Comparison of ENCODE assay signal across 17 cellular contexts in the genomic region with DNA sequence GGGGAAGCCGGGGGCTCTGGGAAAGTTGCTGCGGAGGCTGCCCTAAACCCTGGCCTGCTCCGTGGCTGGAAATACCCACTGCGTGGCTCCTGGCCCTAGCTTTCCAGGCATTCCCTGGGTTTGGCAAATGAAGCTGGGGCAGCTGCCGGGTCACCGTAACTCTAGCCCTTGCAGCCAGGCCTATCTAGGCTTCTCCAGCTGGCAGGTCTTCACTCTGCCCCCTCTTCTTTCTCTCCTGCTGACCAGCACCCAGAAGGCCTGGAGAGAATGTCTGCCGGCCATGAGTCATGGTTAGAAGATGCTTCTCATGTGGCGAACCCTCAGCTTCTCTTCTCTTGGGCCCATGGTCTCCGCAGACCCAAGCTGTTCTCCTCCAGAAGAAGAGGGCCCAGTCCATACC. TPM values are rescaled to one million over a fixed set of nuclear protein-coding genes. Genes with fewer than 3 reads are reported as not detected.
DNase-seq lines count a peak whose midpoint lies in the region; ATAC-seq, FAIRE-seq and TF ChIP-seq lines count a peak whose summit lies in the region.
"Had no signal": no experiment of that assay in that cellular context is flagged by ENCODE, and none has a peak within 500 bp of the region (broad histone marks: within the 10 kb centered on the region; RNA-seq: fewer than 3 reads in every experiment).

No MANE protein-coding gene starts in this region.

- no peak overlapping the region for H3K9ac ChIP-seq in BLaER1 treated with 17β-estradiol and CSF1 and Interleukin-3, amounts not matched to agents 10 nM and 100 nM
- H3K9ac ChIP-seq in IMR-90 (ENCODE audit: low read depth, low read length) (no peak overlapping the region), skeletal muscle tissue (ENCODE audit: low read depth in 1 of 3, low read length in 3 of 3) (peak overlapping the region in 2 of 3 donors; percentile 33 to 50)

- H3K4me2 ChIP-seq in BLaER1 treated with 17β-estradiol and CSF1 and Interleukin-3, amounts not matched to agents 10 nM and 100 nM: peak overlapping the region in 9 of 11 experiments; percentile 17 to 62 (median 44); a peak in 11 of 22 replicates
- H3K4me2 ChIP-seq in IMR-90 (ENCODE audit: low read depth, low read length) (no peak overlapping the region), osteoblast (ENCODE audit: insufficient read depth, low read length) (no peak overlapping the region)

- H3K9me1 ChIP-seq in IMR-90 (ENCODE audit: insufficient read depth, low read length): no peaks in the 10 kb centered on the region

- intact Hi-C loops in IMR-90 (cut with micrococcal nuclease): no loop called here

- H3K27ac ChIP-seq in BLaER1 treated with 17β-estradiol and CSF1 and Interleukin-3, amounts not matched to agents 10 nM and 100 nM: no peak overlapping the region
- H3K27ac ChIP-seq in IMR-90 (ENCODE audit: insufficient read depth, low read length): no peak overlapping the region
- H3K27ac ChIP-seq in osteoblast (ENCODE audit: low read depth, low read length): no peak overlapping the region
- H3K27ac ChIP-seq in skeletal muscle tissue (ENCODE audit: low read depth, low read length): peak overlapping the region; percentile 12
- no peak overlapping the region for H3K27ac ChIP-seq in small intestine (ENCODE audit: low read depth in 1 of 2, low read length in 1 of 2)

- no peak overlapping the region for H4K5ac ChIP-seq in IMR-90 (ENCODE audit: low read depth, low read length)

- no peak overlapping the region for H3K56ac ChIP-seq in IMR-90 (ENCODE audit: extremely low read depth, insufficient read depth, low read length)

- no peaks in the 10 kb centered on the region for H3K79me1 ChIP-seq in IMR-90 (ENCODE audit: low read depth in 1 of 2, low read length in 2 of 2)

- dilution Hi-C loops in IMR-90 (cut with HindIII; ENCODE audit: low sequenced_read_pairs, unreplicated experiment): no loop called here

- no peak overlapping the region for H3K14ac ChIP-seq in IMR-90 (replicated peaks; ENCODE audit: low read depth, low read length)

- no peak overlapping the region for H3K23ac ChIP-seq in IMR-90 (ENCODE audit: low read depth, low read length)

- no peak overlapping the region for H2BK120ac ChIP-seq in IMR-90 (ENCODE audit: low read depth, low read length)

- H3K9me3 ChIP-seq in BLaER1 treated with 17β-estradiol and CSF1 and Interleukin-3, amounts not matched to agents 10 nM and 100 nM (replicated peaks in 1 of 11): no peaks in the 10 kb centered on the region
- H3K9me3 ChIP-seq in IMR-90 (ENCODE audit: control insufficient read depth, insufficient read depth, low read length) (no peaks in the 10 kb centered on the region), osteoblast (ENCODE audit: low read depth, low read length) (no peaks in the 10 kb centered on the region), skeletal muscle tissue (ENCODE audit: control insufficient read depth in 3 of 3, low read length in 3 of 3) (no peaks in the 10 kb centered on the region), small intestine (ENCODE audit: control insufficient read depth, low read depth) (no peaks in the 10 kb centered on the region)

- no peak overlapping the region for H2AK9ac ChIP-seq in IMR-90 (replicated peaks; ENCODE audit: low read depth, low read length, poor library complexity)

- TF ChIP-seq POLR2A in IMR-90 (IDR thresholded peaks at IDR 0.05; ENCODE audit: low read depth, low read length): no peak

- no peak overlapping the region for H3K4ac ChIP-seq in IMR-90 (ENCODE audit: low read depth, low read length)

- peaks cover 0 to 27% (median 10%) of the 10 kb centered on the region in 11 experiments; a peak in 9 of 22 replicates for H4K20me1 ChIP-seq in BLaER1 treated with 17β-estradiol and CSF1 and Interleukin-3, amounts not matched to agents 10 nM and 100 nM
- no peaks in the 10 kb centered on the region for H4K20me1 ChIP-seq in IMR-90 (ENCODE audit: insufficient read depth, low read length)
- no peaks in the 10 kb centered on the region for H4K20me1 ChIP-seq in osteoblast (ENCODE audit: insufficient read depth, low read length)

- peaks cover 31 to 63% (median 53%) of the 10 kb centered on the region in 10 experiments for H3K4me1 ChIP-seq in BLaER1 treated with 17β-estradiol and CSF1 and Interleukin-3, amounts not matched to agents 10 nM and 100 nM
- H3K4me1 ChIP-seq in IMR-90 (ENCODE audit: control insufficient read depth, insufficient read depth, low read length) (peaks cover 6% of the 10 kb centered on the region; the same call in 1 of the 2 replicates), osteoblast (ENCODE audit: insufficient read depth, low read length) (no peaks in the 10 kb centered on the region), skeletal muscle tissue (ENCODE audit: control insufficient read depth in 3 of 3, insufficient read depth in 3 of 3, low read length in 3 of 3) (peaks cover 24 to 41% (median 29%) of the 10 kb centered on the region in 3 donors), small intestine (ENCODE audit: control insufficient read depth in 2 of 2, insufficient read depth in 1 of 2, low read depth in 1 of 2, low read length in 1 of 2) (peaks cover 4 to 5% of the 10 kb centered on the region in 2 donors)

- no peak for FAIRE-seq in small intestine (lab: Jason Lieb, UNC)
- FAIRE-seq: H1, HTR-8/SVneo had no signal

- no TSS peak for BruUV-seq in IMR-90 (replicated peaks; lab: Mats Ljungman, UMichigan)

- ATAC-seq in IMR-90 (ENCODE audit: low read depth): 0 out of 2 replicates have a peak, but pooled peaks have one; percentile 13

- H3K36me3 ChIP-seq in BLaER1 treated with 17β-estradiol and CSF1 and Interleukin-3, amounts not matched to agents 10 nM and 100 nM: no peaks in the 10 kb centered on the region
- H3K36me3 ChIP-seq in IMR-90 (ENCODE audit: control insufficient read depth, insufficient read depth, low read length): no peaks in the 10 kb centered on the region
- H3K36me3 ChIP-seq in osteoblast (ENCODE audit: insufficient read depth, low read length): no peaks in the 10 kb centered on the region
- H3K36me3 ChIP-seq in skeletal muscle tissue (ENCODE audit: control insufficient read depth in 3 of 3, insufficient read depth in 3 of 3, low read length in 3 of 3): no peaks in the 10 kb centered on the region
- H3K36me3 ChIP-seq in small intestine (ENCODE audit: control insufficient read depth in 2 of 2, insufficient read depth in 2 of 2, low read length in 2 of 2): no peaks in the 10 kb centered on the region

- H2BK5ac ChIP-seq in IMR-90 (ENCODE audit: low read depth, low read length, poor library complexity, severe bottlenecking): no peak overlapping the region

- POLR2A ChIA-PET in IMR-90 (lab: Charles Lee; ENCODE audit: unreplicated experiment): no interaction called here

- no peak overlapping the region for H3K18ac ChIP-seq in IMR-90 (ENCODE audit: low read depth, low read length)

- H3K4me3 ChIP-seq in BLaER1 treated with 17β-estradiol and CSF1 and Interleukin-3, amounts not matched to agents 10 nM and 100 nM: no peak overlapping the region
- H3K4me3 ChIP-seq in IMR-90 (ENCODE audit: insufficient read depth, low read depth, low read length) (no peak overlapping the region), osteoblast (ENCODE audit: insufficient read depth, low read length) (no peak overlapping the region), skeletal muscle tissue (ENCODE audit: low read length in 3 of 3) (no peak overlapping the region), small intestine (ENCODE audit: low read depth in 1 of 2, low read length in 2 of 2) (no peak overlapping the region)

- H2AK5ac ChIP-seq in IMR-90 (ENCODE audit: low read depth, low read length): no peak overlapping the region

- no peak overlapping the region for H4K91ac ChIP-seq in IMR-90 (ENCODE audit: insufficient read depth, low read depth, low read length)

- no peak overlapping the region for H2BK15ac ChIP-seq in IMR-90 (ENCODE audit: low read depth, low read length)

- no peak for TF ChIP-seq RAD21 in IMR-90 (IDR thresholded peaks at IDR 0.05; ENCODE audit: low read length)

- 100% methylated on average over 1 of the region's 9 CpGs; no CpG with 5 or more reads in 1 of the 2 experiments for WGBS in IMR-90 (ENCODE audit: extremely low coverage in 2 of 2, insufficient read length in 1 of 2), 2 experiments
- 91 to 99% (median 94%) methylated on average over 8 to 9 of the region's 9 CpGs for WGBS in small intestine, 3 donors

- H2BK20ac ChIP-seq in IMR-90 (ENCODE audit: low read depth, low read length): no peak overlapping the region

- peaks cover 49 to 66% (median 58%) of the 10 kb centered on the region in 11 experiments for H3K27me3 ChIP-seq in BLaER1 treated with 17β-estradiol and CSF1 and Interleukin-3, amounts not matched to agents 10 nM and 100 nM
- peaks cover 23% of the 10 kb centered on the region for H3K27me3 ChIP-seq in IMR-90 (ENCODE audit: control insufficient read depth, insufficient read depth, low read length)
- peaks cover 34% of the 10 kb centered on the region for H3K27me3 ChIP-seq in osteoblast (ENCODE audit: insufficient read depth, low read length)
- peaks cover 22 to 31% (median 26%) of the 10 kb centered on the region in 3 donors for H3K27me3 ChIP-seq in skeletal muscle tissue (ENCODE audit: control insufficient read depth in 3 of 3, insufficient read depth in 3 of 3, low read length in 3 of 3)
- H3K27me3 ChIP-seq in small intestine (ENCODE audit: control insufficient read depth in 2 of 2, insufficient read depth in 2 of 2, low read length in 2 of 2): no peaks in the 10 kb centered on the region

- H2AFZ ChIP-seq in IMR-90 (replicated peaks; ENCODE audit: low read length, poor library complexity) (no peak overlapping the region), osteoblast (ENCODE audit: low read length) (no peak overlapping the region)

- peak; percentile 34 for DNase-seq in IMR-90
- peak; percentile 62 for DNase-seq in osteoblast (ENCODE audit: insufficient read length, low spot score, missing footprints)
- DNase-seq in small intestine: no peak
- no peak for DNase-seq in activated CD4-positive, alpha-beta T cell treated with anti-CD3 and anti-CD28 coated beads for 1 hour
- no peak for DNase-seq in NCI-H187 treated with DMSO at 0.1 percent for 48 hours (lab: John Stamatoyannopoulos, UW)
- DNase-seq: 8988T; C1 segment of cervical spinal cord; CD4-positive, CD25-positive, alpha-beta regulatory T cell; CD8-positive, alpha-beta memory T cell; COR-L47; GF-D8; H9 had no signal

- no peak overlapping the region for H4K8ac ChIP-seq in IMR-90 (ENCODE audit: low read depth in 2 of 2, low read length in 2 of 2)

- in situ Hi-C loops in IMR-90 (cut with MboI; ENCODE audit: low sequenced_read_pairs): no loop called here

- no peaks in the 10 kb centered on the region for H3K79me2 ChIP-seq in osteoblast (ENCODE audit: insufficient read depth, low read length)

- CTCF ChIA-PET in IMR-90 (lab: Yijun Ruan, JAX): interaction anchor here (0.6 kb wide), 2 partner anchors 84 to 177 kb away, joined by 4 read pairs; no protein-coding TSS in a partner anchor

- TF ChIP-seq CTCF in IMR-90 (conservative IDR thresholded peaks at IDR 0.05; ENCODE audit: low read depth, low read length): no peak
- no peak for TF ChIP-seq CTCF in osteoblast (IDR thresholded peaks at IDR 0.05; ENCODE audit: extremely low read depth, low read depth, low read length)

RNA-seq across cellular contexts. Expression of gene DLL4, which starts 5.6 kb away (rescaled TPM):
- total RNA-seq in IMR-90 (2012; rRNA removed) (1.7 and 1.8 TPM in 2 replicates), osteoblast (not detected in 2 replicates), skeletal muscle tissue (11.5 TPM)
- polyA plus RNA-seq in IMR-90 (2012; rRNA removed) (3.4 and 3.6 TPM in 2 replicates), small intestine (10 to 100 TPM in 1 of 3 donors, 1 to 10 TPM in 1, under 1 TPM in 1; 0.81 to 13.2 (median 1.3) TPM)
- 2.3 and 2.9 TPM in 2 replicates for polyA plus RNA-seq in IMR-90 (2012; cell fraction: cytosol; rRNA removed)
- 2.4 and 5.1 TPM in 2 replicates for polyA plus RNA-seq in IMR-90 (2012; cell fraction: nucleus; rRNA removed; ENCODE audit: low replicate concordance)
- total RNA-seq: CD4-positive, CD25-positive, alpha-beta regulatory T cell; CD8-positive, alpha-beta memory T cell had no signal
- polyA plus RNA-seq: CD4-positive, CD25-positive, alpha-beta regulatory T cell; CD8-positive, alpha-beta memory T cell; IgD-negative memory B cell had no signal

RNA-seq across cellular contexts. Expression of gene VPS18, which starts 29.3 kb away (rescaled TPM):
- total RNA-seq in IMR-90 (2012; rRNA removed) (30.0 and 32.3 TPM in 2 replicates), osteoblast (55.4 and 60.8 TPM in 2 replicates), skeletal muscle tissue (20.9 TPM)
- polyA plus RNA-seq in IMR-90 (2012; rRNA removed) (19.3 and 20.8 TPM in 2 replicates), small intestine (10 to 100 TPM in 2 of 3 donors, 1 to 10 TPM in 1; 7.6 to 11.2 (median 10.3) TPM)
- polyA plus RNA-seq in IMR-90 (2012; cell fraction: cytosol; rRNA removed): 15.0 and 19.5 TPM in 2 replicates
- 15.5 and 29.3 TPM in 2 replicates for polyA plus RNA-seq in IMR-90 (2012; cell fraction: nucleus; rRNA removed; ENCODE audit: low replicate concordance)

RNA-seq across cellular contexts. Expression of gene CHAC1, which starts 29.7 kb away (rescaled TPM):
- total RNA-seq in IMR-90 (2012; rRNA removed) (41.9 and 51.3 TPM in 2 replicates), osteoblast (30.0 and 30.1 TPM in 2 replicates), skeletal muscle tissue (0.52 TPM)
- polyA plus RNA-seq in IMR-90 (2012; rRNA removed) (72.5 and 77.8 TPM in 2 replicates), small intestine (10 to 100 TPM in 1 of 3 donors, 1 to 10 TPM in 2; 1.1 to 37.3 (median 8.9) TPM)
- polyA plus RNA-seq in IMR-90 (2012; cell fraction: cytosol; rRNA removed): 40.3 and 108 TPM in 2 replicates
- 31.6 and 74.8 TPM in 2 replicates for polyA plus RNA-seq in IMR-90 (2012; cell fraction: nucleus; rRNA removed; ENCODE audit: low replicate concordance)
- polyA plus RNA-seq: CD8-positive, alpha-beta memory T cell had no signal

RNA-seq across cellular contexts. Expression of gene RHOV, which starts 49.5 kb away (rescaled TPM):
- not detected in 2 replicates for total RNA-seq in IMR-90 (2012; rRNA removed)
- polyA plus RNA-seq in IMR-90 (2012; rRNA removed): 0.07 and 0.10 TPM in 2 replicates
- 0.05 TPM in 1 of 2 replicates, not detected in the other for polyA plus RNA-seq in IMR-90 (2012; cell fraction: cytosol; rRNA removed)
- 0.48 and 0.57 TPM in 2 replicates for polyA plus RNA-seq in IMR-90 (2012; cell fraction: nucleus; rRNA removed; ENCODE audit: low replicate concordance)
- total RNA-seq in osteoblast: 0.36 TPM in 1 of 2 replicates, not detected in the other
- 1.0 TPM for total RNA-seq in skeletal muscle tissue
- 1 to 10 TPM in 2 of 3 donors, under 1 TPM in 1; 0.67 to 1.9 (median 1.8) TPM for polyA plus RNA-seq in small intestine
- total RNA-seq: CD4-positive, CD25-positive, alpha-beta regulatory T cell had no signal
- polyA plus RNA-seq: CD8-positive, alpha-beta memory T cell; IgD-negative memory B cell had no signal

Comparison
In these comparisons a context has a peak if more than half of its experiments do, and no peak if none do; other contexts are left out.
1. H3K4me2 ChIP-seq: peak in BLaER1 treated with 17β-estradiol and CSF1 and Interleukin-3, amounts not matched to agents 10 nM and 100 nM (9 of 11); none in IMR-90 (single experiment) and osteoblast (single experiment).
2. H3K9ac ChIP-seq: peak in skeletal muscle tissue (2 of 3); none in BLaER1 treated with 17β-estradiol and CSF1 and Interleukin-3, amounts not matched to agents 10 nM and 100 nM (0 of 11) and IMR-90 (single experiment).
3. DNase-seq: peak in IMR-90 (single experiment) and osteoblast (single experiment); none in small intestine (single experiment), activated CD4-positive, alpha-beta T cell treated with anti-CD3 and anti-CD28 coated beads for 1 hour (single experiment) and NCI-H187 treated with DMSO at 0.1 percent for 48 hours (single experiment).
4. RNA of gene CHAC1, which starts 29.7 kb away (total RNA-seq): 41.9 to 51.3 TPM in IMR-90 and 30.0 to 30.1 TPM in osteoblast; 0.52 TPM in skeletal muscle tissue (single experiment); every median in the first group is over 10 times any median in the second.